Comparison of ENCODE assay signal across 10 cellular contexts in genomic region chr13:40993987-40994386, GRCh38. TPM values are rescaled to one million over a fixed set of nuclear protein-coding genes. Genes with fewer than 3 reads are reported as not detected.
DNase-seq lines count a peak whose midpoint lies in the region; ATAC-seq, FAIRE-seq and TF ChIP-seq lines count a peak whose summit lies in the region.
"Had no signal": no experiment of that assay in that cellular context is flagged by ENCODE, and none has a peak within 500 bp of the region (broad histone marks: within the 10 kb centered on the region; RNA-seq: fewer than 3 reads in every experiment).

No MANE protein-coding gene starts in this region.

- peak overlapping the region; percentile 57 for H3K4me3 Mint-ChIP-seq in T-helper 17 cell

- H3K27ac ChIP-seq in right atrium auricular region, result no peak overlapping the region
- peak overlapping the region; percentile 56 for H3K27ac ChIP-seq in vagina

- intact Hi-C loops in Right ventricle myocardium superior (cut with DNase I) (no loop called here), left colon (cut with DNase I, micrococcal nuclease) (no loop called here), vagina (cut with DNase I) (no loop called here)

- TF ChIP-seq POLR2A in vagina (IDR thresholded peaks at IDR 0.05), result no peak

- no peaks in the 10 kb centered on the region for H3K36me3 ChIP-seq in right atrium auricular region
- no peaks in the 10 kb centered on the region for H3K36me3 ChIP-seq in vagina

- FAIRE-seq in HTR-8/SVneo (lab: Jason Lieb, UNC), result no peak

- H3K4me1 ChIP-seq in right atrium auricular region, result peaks cover 0 to 31% of the 10 kb centered on the region in 2 donors
- peaks cover 68% of the 10 kb centered on the region for H3K4me1 ChIP-seq in vagina

- peak overlapping the region; percentile 93 for H3K27ac Mint-ChIP-seq in T-helper 17 cell

- H3K9me3 ChIP-seq in right atrium auricular region (no peaks in the 10 kb centered on the region), T-helper 17 cell (ENCODE audit: control insufficient read depth, low read length, poor library complexity, severe bottlenecking) (no peaks in the 10 kb centered on the region), vagina (no peaks in the 10 kb centered on the region)

- DNase-seq in Right ventricle myocardium superior (no peak), right atrium auricular region (ENCODE audit: low spot score) (no peak), T-helper 17 cell (no peak), left colon (peak in 1 of 2 donors; percentile 44), vagina (ENCODE audit: extremely low spot score in 2 of 2) (no peak), HTR-8/SVneo (ENCODE audit: insufficient read length, low spot score) (no peak), NCI-H1694 treated with DMSO at 0.1 percent for 48 hours (lab: John Stamatoyannopoulos, UW) (no peak)
- DNase-seq: activated gamma-delta T cell treated with Interleukin-2 at 50 U/mL for 16 hours, NCI-H226 had no signal

- ATAC-seq in Right ventricle myocardium superior (ENCODE audit: poor library complexity), result peak; percentile 42
- peak; percentile 27 for ATAC-seq in T-helper 17 cell
- ATAC-seq in left colon, result peak; percentile 96
- no peak for ATAC-seq in HG03108 (IDR thresholded peaks at IDR 0.05; ENCODE audit: unreplicated experiment)

- no peaks in the 10 kb centered on the region for H3K27me3 Mint-ChIP-seq in T-helper 17 cell

- TF ChIP-seq CTCF in right atrium auricular region (IDR thresholded peaks at IDR 0.05) (no peak), vagina (IDR thresholded peaks at IDR 0.05) (no peak)

- H3K4me1 Mint-ChIP-seq in T-helper 17 cell, result peaks cover 41% of the 10 kb centered on the region

- no peaks in the 10 kb centered on the region for H3K27me3 ChIP-seq in right atrium auricular region
- H3K27me3 ChIP-seq in vagina, result no peaks in the 10 kb centered on the region

- H3K4me3 ChIP-seq in right atrium auricular region (no peak overlapping the region), vagina (no peak overlapping the region)

- H3K36me3 Mint-ChIP-seq in T-helper 17 cell (ENCODE audit: low read depth), result peaks cover under 1% of the 10 kb centered on the region

RNA-seq across cellular contexts. Expression of gene ELF1, which starts 25.1 kb away (rescaled TPM):
- total RNA-seq in Right ventricle myocardium superior (33.9 TPM), right atrium auricular region (10 to 100 TPM; 39.1 to 54.2 TPM), T-helper 17 cell (100 to 1,000 TPM; 197 to 232 TPM), left colon (100 to 1,000 TPM in 1 of 2 donors, 10 to 100 TPM in 1; 93.5 to 104 TPM), vagina (101 TPM)
